In the genomic region with DNA sequence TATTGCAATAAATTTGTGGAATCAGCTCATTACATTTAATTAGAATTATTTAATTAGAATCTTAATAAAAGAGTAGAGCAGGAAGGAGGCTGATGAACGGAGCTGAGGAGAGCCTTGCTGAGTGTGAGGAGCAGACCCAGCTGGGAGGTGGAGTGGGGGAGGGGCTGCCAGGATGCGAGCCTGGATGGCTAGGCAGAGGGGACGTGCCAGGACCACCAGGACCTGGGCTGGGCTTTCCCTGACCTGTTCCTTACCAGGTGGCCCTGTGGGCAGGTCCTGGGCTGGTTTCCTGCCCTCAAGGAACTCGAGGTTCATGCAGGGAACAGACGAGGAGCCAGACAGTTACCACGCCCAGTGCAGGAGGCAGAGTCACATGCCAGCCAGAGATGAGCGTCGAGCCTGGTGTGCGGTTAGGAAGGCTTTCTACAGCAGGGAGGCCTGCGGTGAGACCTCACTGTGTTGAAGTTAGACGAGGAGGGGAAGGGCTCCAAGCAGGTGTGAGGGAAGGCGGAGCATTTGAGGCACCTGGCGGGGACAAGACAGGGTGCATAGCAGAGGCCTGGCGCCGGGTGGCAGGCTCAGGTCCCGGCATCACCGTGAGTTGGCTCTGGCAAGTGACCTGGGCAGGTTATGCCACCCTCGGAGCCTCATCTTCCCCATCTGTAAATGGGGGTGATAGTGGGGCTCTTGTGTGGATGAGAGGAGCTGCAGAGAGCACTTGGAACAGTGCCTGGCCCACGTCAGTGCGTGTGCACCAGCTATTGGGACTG, we compare ENCODE assay signal across 25 cellular contexts.
"Had no signal": no experiment of that assay in that cellular context is flagged by ENCODE, and none has a peak within 500 bp of the region (broad histone marks: within the 10 kb centered on the region; RNA-seq: fewer than 3 reads in every experiment).

No MANE protein-coding gene starts in this region.

- H3K9me3 ChIP-seq: adrenal gland, ovary, psoas muscle, tibial nerve, uterus had no signal

- DNase-seq: activated CD4-positive, alpha-beta T cell treated with anti-CD3 and anti-CD28 coated beads for 1 hour; activated CD4-positive, alpha-beta T cell treated with anti-CD3 and anti-CD28 coated beads, Interleukin-2, amount 50 U/mL, for 48 hours; activated gamma-delta T cell treated with Interleukin-2 at 50 U/mL for 16 hours; activated T-cell treated with anti-CD3 and anti-CD28 coated beads for 4 hours; adrenal gland; dermis blood vessel endothelial cell; effector memory CD8-positive, alpha-beta T cell; foreskin melanocyte; head of caudate nucleus; ovary; psoas muscle; right cardiac atrium; stimulated activated naive CD8-positive, alpha-beta T cell treated with anti-CD3 and anti-CD28 coated beads, Interleukin-15, Interleukin-2, amounts not matched to agents 100 U/mL and 50 U/mL, for 24 hours; T-helper 2 cell; uterus had no signal

- H3K36me3 ChIP-seq: adrenal gland, ovary, tibial nerve, uterus had no signal

- H3K27ac Mint-ChIP-seq: activated T-helper 1 cell treated with anti-CD3 and anti-CD28 coated beads, Interleukin-12 subunit alpha, Interleukin-12 subunit beta, Interleukin-2, Interleukin-4 antibody, amounts not matched to agents 30 ng/mL and 10 ng/mL and 1 ng/mL, durations not matched to agents 14 hours and 24 hours and 36 hours; mesothelial cell of epicardium had no signal

- FAIRE-seq: astrocyte, bronchial epithelial cell, keratinocyte had no signal

- H3K27me3 ChIP-seq: adrenal gland, ovary, tibial nerve, uterus had no signal

- H3K9me3 Mint-ChIP-seq: activated naive CD4-positive, alpha-beta T cell treated with anti-CD3 and anti-CD28 coated beads, Interleukin-2, amount 50 U/mL, for 72 hours; activated T-helper 1 cell treated with anti-CD3 and anti-CD28 coated beads, Interleukin-12 subunit alpha, Interleukin-12 subunit beta, Interleukin-2, Interleukin-4 antibody, amounts not matched to agents 30 ng/mL and 10 ng/mL and 1 ng/mL, durations not matched to agents 14 hours and 24 hours and 36 hours; effector memory CD8-positive, alpha-beta T cell; mesothelial cell of epicardium had no signal

- H3K4me3 Mint-ChIP-seq: activated T-helper 1 cell treated with anti-CD3 and anti-CD28 coated beads, Interleukin-12 subunit alpha, Interleukin-12 subunit beta, Interleukin-2, Interleukin-4 antibody, amounts not matched to agents 30 ng/mL and 10 ng/mL and 1 ng/mL, durations not matched to agents 14 hours and 24 hours and 36 hours; effector memory CD8-positive, alpha-beta T cell; mesothelial cell of epicardium had no signal

- H3K4me1 ChIP-seq: uterus had no signal

- H3K4me3 ChIP-seq: adrenal gland, lung, ovary, psoas muscle, tibial nerve, uterus had no signal

- H3K36me3 Mint-ChIP-seq: activated naive CD4-positive, alpha-beta T cell treated with anti-CD3 and anti-CD28 coated beads, Interleukin-2, amount 50 U/mL, for 72 hours; mesothelial cell of epicardium had no signal

- ATAC-seq: activated naive CD4-positive, alpha-beta T cell treated with anti-CD3 and anti-CD28 coated beads, Interleukin-2, amount 50 U/mL, for 72 hours; effector memory CD8-positive, alpha-beta T cell; left lobe of liver; psoas muscle; right cardiac atrium; stimulated activated naive CD8-positive, alpha-beta T cell treated with anti-CD3 and anti-CD28 coated beads, Interleukin-15, Interleukin-2, amounts not matched to agents 100 U/mL and 50 U/mL, for 24 hours had no signal

- H3K27ac ChIP-seq: adrenal gland, ovary, psoas muscle, tibial nerve, uterus, VCaP had no signal
